In the genomic region with DNA sequence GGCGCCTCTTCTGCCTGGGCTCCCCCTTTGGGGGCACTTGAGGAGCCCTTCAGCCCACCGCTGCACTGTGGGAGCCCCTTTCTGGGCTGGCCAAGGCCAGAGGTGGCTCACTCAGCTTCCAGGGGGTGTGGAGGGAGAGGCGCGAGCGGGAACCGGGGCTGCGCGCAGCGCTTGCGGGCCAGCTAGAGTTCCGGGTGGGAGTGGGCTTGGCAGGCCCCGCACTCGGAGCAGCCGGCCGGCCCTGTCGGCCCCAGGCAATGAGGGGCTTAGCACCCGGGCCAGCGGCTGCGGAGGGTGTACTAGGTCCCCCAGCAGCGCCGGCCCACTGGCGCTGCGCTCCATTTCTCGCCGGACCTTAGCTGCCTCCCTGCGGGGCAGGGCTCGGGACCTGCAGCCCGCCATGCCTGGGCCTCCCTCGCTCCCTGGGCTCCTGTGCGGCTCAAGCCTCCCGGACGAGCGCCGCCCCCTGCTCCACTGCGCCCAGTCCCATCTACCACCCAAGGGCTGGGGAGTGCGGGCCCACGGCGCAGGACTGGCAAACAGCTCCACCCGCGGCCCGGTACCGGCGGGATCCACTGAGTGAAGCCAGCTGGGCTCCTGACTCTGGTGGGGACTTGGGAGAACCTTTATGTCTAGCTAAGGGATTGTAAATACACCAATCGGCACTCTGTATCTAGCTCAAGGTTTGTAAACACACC, we compare ENCODE assay signal across 2 cellular contexts. TPM values are rescaled to one million over a fixed set of nuclear protein-coding genes. Genes with fewer than 3 reads are reported as not detected.
"Had no signal": no experiment of that assay in that cellular context is flagged by ENCODE, and none has a peak within 500 bp of the region (broad histone marks: within the 10 kb centered on the region; RNA-seq: fewer than 3 reads in every experiment).

No MANE protein-coding gene starts in this region.

RNA-seq across cellular contexts. Expression of gene GYS2, which starts 56.9 kb away (rescaled TPM):
- total RNA-seq: G401, GM12878 had no signal
- polyA plus RNA-seq: GM12878 had no signal
